27 cellular contexts compared by ENCODE assay signal in genomic region chr7:51035696-51036095, GRCh38.
"Had no signal": no experiment of that assay in that cellular context is flagged by ENCODE, and none has a peak within 500 bp of the region (broad histone marks: within the 10 kb centered on the region; RNA-seq: fewer than 3 reads in every experiment).

No MANE protein-coding gene starts in this region.

- ATAC-seq: activated T-helper 17 cell treated with anti-CD3 and anti-CD28 coated beads, Interleukin-2, amount 50 U/mL, for 72 hours; heart left ventricle; left lobe of liver; naive thymus-derived CD4-positive, alpha-beta T cell; T-cell had no signal

- H3K27ac Mint-ChIP-seq: activated naive CD8-positive, alpha-beta T cell; activated T-helper 17 cell treated with anti-CD3 and anti-CD28 coated beads, Interleukin-2, amount 50 U/mL, for 72 hours; naive thymus-derived CD4-positive, alpha-beta T cell; stimulated activated memory B cell treated with anti-CD40 and anti-IgM and Interleukin-4, amounts not matched to agents 10 μg/mL and 1 μg/mL and 100 μg/mL, for 72 hours; T-cell; T-helper 2 cell treated with Interferon-gamma antibody and Interleukin-4, amounts not matched to agents 5 μg/mL and 100 μg/mL, for 36 hours had no signal

- H3K4me3 ChIP-seq: heart left ventricle, lower lobe of right lung, right lobe of liver, stomach, suprapubic skin, tibial nerve had no signal

- DNase-seq: activated CD4-positive, CD25-positive, alpha-beta regulatory T cell treated with anti-CD3 and anti-CD28 coated beads, Interleukin-2, amount 50 U/mL, for 72 hours; activated naive CD4-positive, alpha-beta T cell; activated T-cell treated with anti-CD3 and anti-CD28 coated beads, Interleukin-2, amount 50 U/mL, for 1 hour; amniotic stem cell; caudate nucleus; dermis blood vessel endothelial cell; effector CD8-positive, alpha-beta T cell; erythroblast; heart left ventricle; lower lobe of right lung; naive thymus-derived CD4-positive, alpha-beta T cell; occipital lobe; posterior cingulate gyrus; small intestine; stimulated activated CD4-positive, alpha-beta T cell treated with anti-CD3 and anti-CD28 coated beads, Interleukin-15, amount 100 ng/mL, for 24 hours; stomach; T-cell had no signal

- H3K36me3 Mint-ChIP-seq: activated naive CD8-positive, alpha-beta T cell; brain; naive thymus-derived CD4-positive, alpha-beta T cell; stimulated activated memory B cell treated with anti-CD40 and anti-IgM and Interleukin-4, amounts not matched to agents 10 μg/mL and 1 μg/mL and 100 μg/mL, for 72 hours; T-cell had no signal

- H3K9me3 ChIP-seq: heart left ventricle, lower lobe of right lung, right lobe of liver, stomach, suprapubic skin, tibial nerve had no signal

- H3K4me3 Mint-ChIP-seq: activated naive CD8-positive, alpha-beta T cell; activated T-helper 17 cell treated with anti-CD3 and anti-CD28 coated beads, Interleukin-2, amount 50 U/mL, for 72 hours; brain; naive thymus-derived CD4-positive, alpha-beta T cell; neural crest cell; stimulated activated memory B cell treated with anti-CD40 and anti-IgM and Interleukin-4, amounts not matched to agents 10 μg/mL and 1 μg/mL and 100 μg/mL, for 72 hours; T-cell; T-helper 2 cell treated with Interferon-gamma antibody and Interleukin-4, amounts not matched to agents 5 μg/mL and 100 μg/mL, for 36 hours had no signal

- H3K36me3 ChIP-seq: heart left ventricle, lower lobe of right lung, tibial nerve had no signal

- H3K27ac ChIP-seq: heart left ventricle, lower lobe of right lung, right lobe of liver, suprapubic skin, tibial nerve had no signal

- H3K9me3 Mint-ChIP-seq: activated T-helper 17 cell treated with anti-CD3 and anti-CD28 coated beads, Interleukin-2, amount 50 U/mL, for 72 hours; brain; naive thymus-derived CD4-positive, alpha-beta T cell; neural crest cell; stimulated activated memory B cell treated with anti-CD40 and anti-IgM and Interleukin-4, amounts not matched to agents 10 μg/mL and 1 μg/mL and 100 μg/mL, for 72 hours; T-cell; T-helper 2 cell treated with Interferon-gamma antibody and Interleukin-4, amounts not matched to agents 5 μg/mL and 100 μg/mL, for 36 hours had no signal

- H3K27me3 ChIP-seq: heart left ventricle, right lobe of liver, stomach, suprapubic skin, tibial nerve had no signal

- H3K4me1 Mint-ChIP-seq: activated T-helper 17 cell treated with anti-CD3 and anti-CD28 coated beads, Interleukin-2, amount 50 U/mL, for 72 hours; naive thymus-derived CD4-positive, alpha-beta T cell; stimulated activated memory B cell treated with anti-CD40 and anti-IgM and Interleukin-4, amounts not matched to agents 10 μg/mL and 1 μg/mL and 100 μg/mL, for 72 hours; T-cell had no signal

- H3K27me3 Mint-ChIP-seq: activated naive CD8-positive, alpha-beta T cell; stimulated activated memory B cell treated with anti-CD40 and anti-IgM and Interleukin-4, amounts not matched to agents 10 μg/mL and 1 μg/mL and 100 μg/mL, for 72 hours; T-cell had no signal

- H3K4me1 ChIP-seq: right lobe of liver, suprapubic skin had no signal
